ENCODE assay signal across 8 cellular contexts in genomic region chr17:8383143-8383974, GRCh38. TPM values are rescaled to one million over a fixed set of nuclear protein-coding genes. Genes with fewer than 3 reads are reported as not detected.
DNase-seq lines count a peak whose midpoint lies in the region; ATAC-seq and TF ChIP-seq lines count a peak whose summit lies in the region.

RPL26 (minus strand) TSS chr17:8383193; CDS start chr17:8382310, 883 bp downstream.

- 0 to 1% (median 0%) methylated on average over 34 to 70 of the region's 70 CpGs for WGBS in stomach, 5 donors

- H3K4me3 ChIP-seq in LNCaP clone FGC (ENCODE audit: low read depth, low read length), result peak within 1 kb of the TSS; percentile 78
- H3K4me3 ChIP-seq in RWPE2 (ENCODE audit: severe bottlenecking), result peak within 1 kb of the TSS; percentile 58
- peak within 1 kb of the TSS; percentile 79 for H3K4me3 ChIP-seq in fibroblast of the aortic adventitia (ENCODE audit: low read depth, low read length)
- peak within 1 kb of the TSS; percentile 74 to 85 (median 82) for H3K4me3 ChIP-seq in stomach

- peak; percentile 88 for TF ChIP-seq CTCF in LNCaP clone FGC (IDR thresholded peaks at IDR 0.05; ENCODE audit: control insufficient read depth, extremely low read depth, insufficient read depth)
- peak; percentile 99 for TF ChIP-seq CTCF in RWPE2 (IDR thresholded peaks at IDR 0.05; ENCODE audit: poor library complexity, severe bottlenecking)
- TF ChIP-seq CTCF in fibroblast of the aortic adventitia (IDR thresholded peaks at IDR 0.05; ENCODE audit: insufficient read depth, low read length), result peak; percentile 92
- peak; percentile 98 for TF ChIP-seq CTCF in nephron progenitor cell (IDR thresholded peaks at IDR 0.05)
- TF ChIP-seq CTCF in stomach (IDR thresholded peaks at IDR 0.05), result peak in 6 of 7 experiments; percentile 98 to 100 (median 99)

- peak within 1 kb of the TSS; percentile 100 for H3K27ac Mint-ChIP-seq in nephron progenitor cell

- H3K9me3 Mint-ChIP-seq in nephron progenitor cell, result no peaks in the 10 kb centered on the region

- peaks cover 69% of the 10 kb centered on the region for H3K4me1 Mint-ChIP-seq in nephron progenitor cell

- intact Hi-C loops in stomach (cut with DNase I; ENCODE audit: low total_unique reads), result no loop called here

- peaks cover 2% of the 10 kb centered on the region for H3K27me3 Mint-ChIP-seq in nephron progenitor cell (ENCODE audit: low read depth, poor library complexity)

- H3K36me3 ChIP-seq in RWPE2 (ENCODE audit: low read depth) (peaks cover 43% of the 10 kb centered on the region), stomach (peaks cover 31 to 37% (median 36%) of the 10 kb centered on the region in 4 donors)

- H3K4me3 Mint-ChIP-seq in nephron progenitor cell, result peak within 1 kb of the TSS; percentile 100

- H3K27me3 ChIP-seq in RWPE2 (ENCODE audit: insufficient read depth, poor library complexity, severe bottlenecking) (no peaks in the 10 kb centered on the region), stomach (no peaks in the 10 kb centered on the region)

- H3K4me1 ChIP-seq in RWPE2 (ENCODE audit: insufficient read depth, poor library complexity, severe bottlenecking) (peaks cover 23% of the 10 kb centered on the region), stomach (peaks cover 23 to 57% (median 45%) of the 10 kb centered on the region in 4 donors)

- TF ChIP-seq EP300 in stomach (IDR thresholded peaks at IDR 0.05), result no peak

- no peaks in the 10 kb centered on the region for H3K9me3 ChIP-seq in RWPE2 (ENCODE audit: severe bottlenecking)
- no peaks in the 10 kb centered on the region for H3K9me3 ChIP-seq in stomach

- DNase-seq in ELF-1 (ENCODE audit: low read depth, low spot score), result peak; percentile 99
- DNase-seq in GOT3 (lab: John Stamatoyannopoulos, UW), result peak; percentile 84
- DNase-seq in LNCaP clone FGC (ENCODE audit: low read depth), result peak; percentile 97
- peak; percentile 94 for DNase-seq in RWPE2 (ENCODE audit: low spot score)
- peak; percentile 88 for DNase-seq in activated T-helper 9 cell treated with anti-CD3 and anti-CD28 coated beads, Interleukin-2, amount 50 U/mL, for 16 hours (ENCODE audit: low read depth)
- DNase-seq in fibroblast of the aortic adventitia (ENCODE audit: low read depth), result peak; percentile 99
- DNase-seq in nephron progenitor cell, result peak; percentile 93
- DNase-seq in stomach, result peak; percentile 96

- peak; percentile 80 for ATAC-seq in RWPE2 (ENCODE audit: low read depth)

- H3K27ac ChIP-seq in RWPE2 (ENCODE audit: poor library complexity, severe bottlenecking) (peak within 1 kb of the TSS; percentile 89), stomach (peak within 1 kb of the TSS; percentile 86 to 95 (median 92))

- peaks cover 43% of the 10 kb centered on the region for H3K36me3 Mint-ChIP-seq in nephron progenitor cell (ENCODE audit: low read depth)

- TF ChIP-seq POLR2A in stomach (IDR thresholded peaks at IDR 0.05), result peak in 2 of 4 donors; percentile 51 to 67

RNA-seq across cellular contexts. Expression of gene RPL26, which starts in this region (rescaled TPM):
- total RNA-seq in fibroblast of the aortic adventitia (ENCODE audit: low replicate concordance) (2,801 and 6,665 TPM in 2 replicates), stomach (1,000 to 10,000 TPM in 4 of 5 donors, 100 to 1,000 TPM in 1; 506 to 3,830 (median 2,422) TPM)
- 1,000 to 10,000 TPM; 4,166 to 5,414 (median 4,286) TPM for polyA plus RNA-seq in stomach

Comparison
In these comparisons a context has a peak if more than half of its experiments do, and no peak if none do; other contexts are left out.
1. Peak in every context shown above with its lines: DNase-seq, ATAC-seq, H3K4me3 ChIP-seq and H3K27ac ChIP-seq.